In the genomic region with DNA sequence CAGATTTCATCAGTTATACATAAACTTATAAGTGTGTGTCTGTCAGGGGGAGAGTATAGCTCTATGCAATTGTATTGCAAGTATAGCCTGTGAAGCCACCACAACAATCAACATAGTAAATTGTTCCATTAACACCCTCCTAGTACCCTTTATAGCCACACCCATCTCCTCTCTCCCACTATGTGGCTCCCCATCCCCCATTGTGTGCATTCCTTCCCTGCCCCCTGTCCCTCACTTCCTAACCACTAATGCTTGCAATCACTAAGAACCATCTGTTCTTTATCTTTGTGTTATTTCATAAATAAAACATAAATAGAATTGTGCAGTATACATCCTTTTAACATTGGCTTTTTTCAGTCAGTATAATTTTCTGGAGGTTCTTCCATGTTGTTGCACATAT, we compare ENCODE assay signal across 26 cellular contexts.
"Had no signal": no experiment of that assay in that cellular context is flagged by ENCODE, and none has a peak within 500 bp of the region (broad histone marks: within the 10 kb centered on the region; RNA-seq: fewer than 3 reads in every experiment).

No MANE protein-coding gene starts in this region.

- H3K9me3 Mint-ChIP-seq: neural progenitor cell, type B pancreatic cell had no signal

- H3K36me3 Mint-ChIP-seq: activated CD8-positive, alpha-beta memory T cell treated with anti-CD3 and anti-CD28 coated beads, Interleukin-2, amount 10 ng/mL, durations not matched to agents 7 days and 5 days; activated naive CD4-positive, alpha-beta T cell treated with anti-CD3 and anti-CD28 coated beads, Interleukin-2, amount 50 U/mL, for 72 hours; natural killer cell; neural progenitor cell; stimulated activated effector memory CD8-positive, alpha-beta T cell treated with anti-CD3 and anti-CD28 coated beads, Interleukin-12 subunit alpha, Interleukin-12 subunit beta, amount 100 ng/mL, for 72 hours; type B pancreatic cell had no signal

- H3K36me3 ChIP-seq: esophagus squamous epithelium, heart right ventricle, neural progenitor cell, right lobe of liver, uterus had no signal

- H3K4me3 Mint-ChIP-seq: activated B cell treated with CpG ODN at 0.5 μM for 24 hours; activated CD8-positive, alpha-beta memory T cell treated with anti-CD3 and anti-CD28 coated beads, Interleukin-2, amount 10 ng/mL, durations not matched to agents 7 days and 5 days; activated CD8-positive, alpha-beta T cell treated with anti-CD3 and anti-CD28 coated beads, Interleukin-2, amount 10 ng/mL, durations not matched to agents 7 days and 5 days; central memory CD8-positive, alpha-beta T cell; natural killer cell; neural progenitor cell; stimulated activated effector memory CD8-positive, alpha-beta T cell treated with anti-CD3 and anti-CD28 coated beads, Interleukin-12 subunit alpha, Interleukin-12 subunit beta, amount 100 ng/mL, for 72 hours; stimulated activated naive CD8-positive, alpha-beta T cell treated with anti-CD3 and anti-CD28 coated beads, Interleukin-15, amount 100 ng/mL, for 72 hours; T-helper 17 cell; type B pancreatic cell had no signal

- DNase-seq: activated B cell treated with CpG ODN at 0.5 μM for 24 hours; activated CD4-positive, alpha-beta T cell treated with anti-CD3 and anti-CD28 coated beads, Interleukin-2, amount 50 U/mL, for 1 hour; activated CD8-positive, alpha-beta memory T cell treated with anti-CD3 and anti-CD28 coated beads, Interleukin-2, amount 10 ng/mL, durations not matched to agents 7 days and 5 days; activated CD8-positive, alpha-beta T cell treated with anti-CD3 and anti-CD28 coated beads, Interleukin-2, amount 10 ng/mL, durations not matched to agents 7 days and 5 days; activated T-cell treated with anti-CD3 and anti-CD28 coated beads, Interleukin-2, amount 50 U/mL, for 48 hours; anterior cingulate cortex; dermis blood vessel endothelial cell; effector CD4-positive, alpha-beta T cell; esophagus squamous epithelium; foreskin melanocyte; heart right ventricle; natural killer cell; right lobe of liver; stimulated activated CD4-positive, alpha-beta T cell treated with anti-CD3 and anti-CD28 coated beads, Interleukin-4, amount 100 ng/mL, for 24 hours; stimulated activated naive CD8-positive, alpha-beta T cell treated with anti-CD3 and anti-CD28 coated beads, Interleukin-15, amount 100 ng/mL, for 72 hours; substantia nigra; T-helper 17 cell; T1000; uterus had no signal

- H3K4me1 Mint-ChIP-seq: activated B cell treated with CpG ODN at 0.5 μM for 24 hours; activated CD8-positive, alpha-beta memory T cell treated with anti-CD3 and anti-CD28 coated beads, Interleukin-2, amount 10 ng/mL, durations not matched to agents 7 days and 5 days; central memory CD8-positive, alpha-beta T cell; natural killer cell; neural progenitor cell; stimulated activated effector memory CD8-positive, alpha-beta T cell treated with anti-CD3 and anti-CD28 coated beads, Interleukin-12 subunit alpha, Interleukin-12 subunit beta, amount 100 ng/mL, for 72 hours; stimulated activated naive CD8-positive, alpha-beta T cell treated with anti-CD3 and anti-CD28 coated beads, Interleukin-15, amount 100 ng/mL, for 72 hours; T-helper 17 cell had no signal

- H3K27ac Mint-ChIP-seq: activated B cell treated with CpG ODN at 0.5 μM for 24 hours; activated CD8-positive, alpha-beta memory T cell treated with anti-CD3 and anti-CD28 coated beads, Interleukin-2, amount 10 ng/mL, durations not matched to agents 7 days and 5 days; activated CD8-positive, alpha-beta T cell treated with anti-CD3 and anti-CD28 coated beads, Interleukin-2, amount 10 ng/mL, durations not matched to agents 7 days and 5 days; activated naive CD4-positive, alpha-beta T cell treated with anti-CD3 and anti-CD28 coated beads, Interleukin-2, amount 50 U/mL, for 72 hours; activated T-helper 2 cell treated with anti-CD3 and anti-CD28 coated beads, Interferon-gamma antibody, Interleukin-2, Interleukin-4, amounts not matched to agents 10 μg/mL and 5 μg/mL and 100 μg/mL, durations not matched to agents 14 hours and 24 hours and 36 hours; natural killer cell; neural progenitor cell; stimulated activated effector memory CD8-positive, alpha-beta T cell treated with anti-CD3 and anti-CD28 coated beads, Interleukin-12 subunit alpha, Interleukin-12 subunit beta, amount 100 ng/mL, for 72 hours; stimulated activated naive CD8-positive, alpha-beta T cell treated with anti-CD3 and anti-CD28 coated beads, Interleukin-15, amount 100 ng/mL, for 72 hours; T-helper 17 cell; type B pancreatic cell had no signal

- H3K27me3 Mint-ChIP-seq: activated B cell treated with CpG ODN at 0.5 μM for 24 hours; activated CD8-positive, alpha-beta memory T cell treated with anti-CD3 and anti-CD28 coated beads, Interleukin-2, amount 10 ng/mL, durations not matched to agents 7 days and 5 days; central memory CD8-positive, alpha-beta T cell; stimulated activated naive CD8-positive, alpha-beta T cell treated with anti-CD3 and anti-CD28 coated beads, Interleukin-15, amount 100 ng/mL, for 72 hours; T-helper 17 cell; type B pancreatic cell had no signal

- H3K4me3 ChIP-seq: esophagus squamous epithelium, heart right ventricle, neural progenitor cell, right lobe of liver, skin epidermis, uterus had no signal

- ATAC-seq: activated CD8-positive, alpha-beta memory T cell treated with anti-CD3 and anti-CD28 coated beads, Interleukin-2, amount 10 ng/mL, durations not matched to agents 7 days and 5 days; activated CD8-positive, alpha-beta T cell treated with anti-CD3 and anti-CD28 coated beads, Interleukin-2, amount 10 ng/mL, durations not matched to agents 7 days and 5 days; activated naive CD4-positive, alpha-beta T cell treated with anti-CD3 and anti-CD28 coated beads, Interleukin-2, amount 50 U/mL, for 72 hours; heart right ventricle; natural killer cell; right lobe of liver; stimulated activated effector memory CD8-positive, alpha-beta T cell treated with anti-CD3 and anti-CD28 coated beads, Interleukin-12 subunit alpha, Interleukin-12 subunit beta, amount 100 ng/mL, for 72 hours; stimulated activated naive CD8-positive, alpha-beta T cell treated with anti-CD3 and anti-CD28 coated beads, Interleukin-15, amount 100 ng/mL, for 72 hours; T-helper 17 cell had no signal

- H3K27me3 ChIP-seq: esophagus squamous epithelium, heart right ventricle, neural progenitor cell, right lobe of liver, uterus had no signal
